ENCODE assay signal across 8 cellular contexts in the genomic region with DNA sequence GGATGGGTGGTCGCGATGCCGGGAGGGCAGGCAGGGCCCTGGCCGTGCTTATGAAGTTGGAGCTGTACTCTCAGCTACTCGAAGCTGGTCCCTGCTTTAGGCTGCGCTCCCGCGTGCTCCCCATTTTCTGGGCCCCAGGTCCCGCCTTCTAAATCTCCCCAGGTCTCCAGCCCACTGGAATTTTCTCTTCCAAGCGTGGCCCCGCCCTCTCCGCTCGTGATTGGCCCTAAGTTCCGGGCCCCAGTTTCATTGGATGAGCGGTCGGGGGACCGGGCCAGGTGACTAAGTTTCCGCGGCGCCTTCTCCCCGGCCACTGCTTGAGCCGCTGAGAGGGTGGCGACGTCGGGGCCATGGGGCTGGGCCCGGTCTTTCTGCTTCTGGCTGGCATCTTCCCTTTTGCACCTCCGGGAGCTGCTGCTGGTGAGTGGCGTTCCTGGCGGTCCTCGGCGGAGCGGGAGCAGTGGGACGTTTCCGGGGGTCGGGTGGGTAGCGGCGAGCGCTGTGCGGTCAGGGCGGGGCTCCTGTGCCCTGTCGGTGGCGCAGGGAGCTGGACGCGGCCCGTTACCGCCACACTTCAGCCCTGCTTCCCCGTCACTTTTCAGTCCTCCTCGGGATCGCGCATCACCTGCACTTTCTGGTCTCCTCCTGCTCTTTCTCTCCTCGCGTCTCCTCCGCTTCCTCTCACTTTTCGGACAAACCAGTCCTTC. TPM values are rescaled to one million over a fixed set of nuclear protein-coding genes. Genes with fewer than 3 reads are reported as not detected.
A peak's percentile ranks its signal among the peaks of the same experiment; 100 is the strongest.
DNase-seq lines count a peak whose midpoint lies in the region; ATAC-seq and TF ChIP-seq lines count a peak whose summit lies in the region.

A gene (plus strand): TSS at position 313 of the 707 bp plus-strand sequence. CDS start 38 bp downstream, at position 351.

- TF ChIP-seq CTCF in osteoblast (IDR thresholded peaks at IDR 0.05; ENCODE audit: extremely low read depth, low read depth, low read length) (no peak), testis (IDR thresholded peaks at IDR 0.05) (no peak)

- H3K27ac ChIP-seq in osteoblast (ENCODE audit: low read depth, low read length): peak within 1 kb of the TSS; percentile 52
- peak within 1 kb of the TSS; percentile 93 to 97 for H3K27ac ChIP-seq in testis

- WGBS in testis, 2 donors: 0 to 2% methylated on average over 22 to 54 of the region's 54 CpGs

- ATAC-seq in HG03196 (IDR thresholded peaks at IDR 0.05; ENCODE audit: unreplicated experiment): peak; percentile 40
- peak; percentile 68 for ATAC-seq in SK-N-SH treated with all-trans-retinoic acid at 6 μM for 48 hours
- ATAC-seq in activated naive CD8-positive, alpha-beta T cell treated with anti-CD3 and anti-CD28 coated beads, Interleukin-2, amount 10 ng/mL, durations not matched to agents 7 days and 5 days (ENCODE audit: low read depth): peak; percentile 59
- ATAC-seq in Right ventricle myocardium inferior: peak; percentile 71

- H3K9me3 ChIP-seq in osteoblast (ENCODE audit: low read depth, low read length) (no peaks in the 10 kb centered on the region), testis (no peaks in the 10 kb centered on the region)

- H3K4me3 ChIP-seq in osteoblast (ENCODE audit: insufficient read depth, low read length) (peak within 1 kb of the TSS; percentile 91), testis (peak within 1 kb of the TSS; percentile 71 to 79)

- peak within 1 kb of the TSS; percentile 80 for H3K27ac Mint-ChIP-seq in activated naive CD8-positive, alpha-beta T cell treated with anti-CD3 and anti-CD28 coated beads, Interleukin-2, amount 10 ng/mL, durations not matched to agents 7 days and 5 days

- H4K20me1 ChIP-seq in osteoblast (ENCODE audit: insufficient read depth, low read length): peaks cover 51% of the 10 kb centered on the region

- intact Hi-C loops in Right ventricle myocardium inferior (cut with DNase I): no loop called here
- intact Hi-C loops in testis (cut with DNase I; ENCODE audit: low total_unique reads): no loop called here

- POLR2A ChIA-PET in activated naive CD8-positive, alpha-beta T cell treated with anti-CD3 and anti-CD28 coated beads, Interleukin-2, amount 10 ng/mL, durations not matched to agents 7 days and 5 days (lab: Charles Lee): interaction anchor here (0.8 to 1.5 kb wide), 3 partner anchors 27 to 206 kb away, joined by 3 to 6 read pairs (median 4); no protein-coding TSS in a partner anchor

- peak; percentile 44 for TF ChIP-seq POLR2A in testis (IDR thresholded peaks at IDR 0.05)

- H3K36me3 ChIP-seq in osteoblast (ENCODE audit: insufficient read depth, low read length): no peaks in the 10 kb centered on the region
- H3K36me3 ChIP-seq in testis (ENCODE audit: low read depth, missing control alignments): no peaks in the 10 kb centered on the region

- H2AFZ ChIP-seq in osteoblast (ENCODE audit: low read length): peak within 1 kb of the TSS; percentile 59

- H3K4me1 ChIP-seq in osteoblast (ENCODE audit: insufficient read depth, low read length) (peaks cover 41% of the 10 kb centered on the region), testis (peaks cover 21% of the 10 kb centered on the region)

- peaks cover 73% of the 10 kb centered on the region for H3K79me2 ChIP-seq in osteoblast (ENCODE audit: insufficient read depth, low read length)

- no peaks in the 10 kb centered on the region for H3K27me3 ChIP-seq in osteoblast (ENCODE audit: insufficient read depth, low read length)
- H3K27me3 ChIP-seq in testis: no peaks in the 10 kb centered on the region

- H3K4me3 Mint-ChIP-seq in activated naive CD8-positive, alpha-beta T cell treated with anti-CD3 and anti-CD28 coated beads, Interleukin-2, amount 10 ng/mL, durations not matched to agents 7 days and 5 days: peak within 1 kb of the TSS; percentile 90

- H3K36me3 Mint-ChIP-seq in activated naive CD8-positive, alpha-beta T cell treated with anti-CD3 and anti-CD28 coated beads, Interleukin-2, amount 10 ng/mL, durations not matched to agents 7 days and 5 days: peaks cover 12% of the 10 kb centered on the region

- no peaks in the 10 kb centered on the region for H3K9me3 Mint-ChIP-seq in activated naive CD8-positive, alpha-beta T cell treated with anti-CD3 and anti-CD28 coated beads, Interleukin-2, amount 10 ng/mL, durations not matched to agents 7 days and 5 days

- H3K27me3 Mint-ChIP-seq in activated naive CD8-positive, alpha-beta T cell treated with anti-CD3 and anti-CD28 coated beads, Interleukin-2, amount 10 ng/mL, durations not matched to agents 7 days and 5 days: no peaks in the 10 kb centered on the region

- H3K4me2 ChIP-seq in osteoblast (ENCODE audit: insufficient read depth, low read length): peak within 1 kb of the TSS; percentile 98

- DNase-seq in NCI-H345 (lab: John Stamatoyannopoulos, UW): peak; percentile 3
- DNase-seq in NCI-H345 treated with DMSO at 0.1 percent for 48 hours (lab: John Stamatoyannopoulos, UW; ENCODE audit: unreplicated experiment): no peak
- peak; percentile 75 for DNase-seq in activated naive CD8-positive, alpha-beta T cell treated with anti-CD3 and anti-CD28 coated beads, Interleukin-2, amount 10 ng/mL, durations not matched to agents 7 days and 5 days
- peak; percentile 93 for DNase-seq in Right ventricle myocardium inferior (ENCODE audit: missing footprints)
- DNase-seq in osteoblast (ENCODE audit: insufficient read length, low spot score, missing footprints): peak; percentile 98
- peak; percentile 95 for DNase-seq in testis

- H3K4me1 Mint-ChIP-seq in activated naive CD8-positive, alpha-beta T cell treated with anti-CD3 and anti-CD28 coated beads, Interleukin-2, amount 10 ng/mL, durations not matched to agents 7 days and 5 days: peaks cover 53% of the 10 kb centered on the region

TF ChIP-seq in SK-N-SH treated with all-trans-retinoic acid at 6 μM for 48 hours, 23 proteins besides CTCF, POLR2A, EP300 and RAD21:
- TF ChIP-seq RARB (CRISPR knock-in tag; IDR thresholded peaks at IDR 0.05) (no peak), PPARA (CRISPR knock-in tag; IDR thresholded peaks at IDR 0.05; ENCODE audit: borderline replicate concordance) (no peak), ESRRG (CRISPR knock-in tag; IDR thresholded peaks at IDR 0.05) (no peak), ZNF8 (CRISPR knock-in tag; IDR thresholded peaks at IDR 0.05) (no peak), ZNF70 (CRISPR knock-in tag; IDR thresholded peaks at IDR 0.05) (no peak), TOX (CRISPR knock-in tag; IDR thresholded peaks at IDR 0.05; ENCODE audit: borderline replicate concordance) (no peak), ARNTL (CRISPR knock-in tag; IDR thresholded peaks at IDR 0.05; ENCODE audit: borderline replicate concordance, low read depth) (no peak)

RNA-seq across cellular contexts. Expression of the gene that starts here (rescaled TPM):
- total RNA-seq in activated naive CD8-positive, alpha-beta T cell treated with anti-CD3 and anti-CD28 coated beads, Interleukin-2, amount 10 ng/mL, durations not matched to agents 7 days and 5 days: 10 to 100 TPM; 24.1 to 25.8 TPM
- total RNA-seq in Right ventricle myocardium inferior (8.3 TPM), osteoblast (31.1 and 40.1 TPM in 2 replicates), testis (10 to 100 TPM; 24.7 to 28.2 TPM)
- polyA plus RNA-seq in testis (ENCODE audit: insufficient read depth, low read depth, low replicate concordance): 18.2 TPM
